Comparison of ENCODE assay signal across 16 cellular contexts in genomic region chrX:144637731-144638130, GRCh38.
"Had no signal": no experiment of that assay in that cellular context is flagged by ENCODE, and none has a peak within 500 bp of the region (broad histone marks: within the 10 kb centered on the region; RNA-seq: fewer than 3 reads in every experiment).

No MANE protein-coding gene starts in this region.

- H3K36me3 ChIP-seq: tibial nerve, vagina had no signal

- H3K27ac ChIP-seq: body of pancreas, skin epidermis, tibial nerve, vagina had no signal

- H3K4me3 ChIP-seq: body of pancreas, skin epidermis, tibial nerve, vagina had no signal

- H3K4me1 ChIP-seq: body of pancreas, tibial nerve, vagina had no signal

- DNase-seq: activated CD4-positive, alpha-beta T cell treated with anti-CD3 and anti-CD28 coated beads, Interleukin-2, amount 50 U/mL, for 1 hour; activated naive CD4-positive, alpha-beta T cell treated with anti-CD3 and anti-CD28 coated beads for 36 hours; activated T-cell treated with anti-CD3 and anti-CD28 coated beads, Interleukin-2, amount 50 U/mL, for 1 hour; body of pancreas; effector memory CD4-positive, alpha-beta T cell; head of caudate nucleus; nucleus accumbens; stimulated activated CD4-positive, alpha-beta T cell treated with anti-CD3 and anti-CD28 coated beads, Interleukin-15, amount 100 ng/mL, for 24 hours; stimulated activated CD4-positive, alpha-beta T cell treated with anti-CD3 and anti-CD28 coated beads, Interleukin-4, amount 100 ng/mL, for 24 hours; stimulated activated naive CD4-positive, alpha-beta T cell; substantia nigra had no signal

- H3K27me3 ChIP-seq: body of pancreas, tibial nerve, vagina had no signal

- H3K4me1 Mint-ChIP-seq: nephron had no signal

- H3K9me3 ChIP-seq: body of pancreas, tibial nerve, vagina had no signal

- H3K27ac Mint-ChIP-seq: activated naive CD4-positive, alpha-beta T cell treated with anti-CD3 and anti-CD28 coated beads for 36 hours; activated T-helper 2 cell treated with anti-CD3 and anti-CD28 coated beads, Interferon-gamma antibody, Interleukin-2, Interleukin-4, amounts not matched to agents 10 μg/mL and 5 μg/mL and 100 μg/mL, durations not matched to agents 14 hours and 24 hours and 36 hours; nephron had no signal

- H3K4me3 Mint-ChIP-seq: activated naive CD4-positive, alpha-beta T cell treated with anti-CD3 and anti-CD28 coated beads for 36 hours; nephron had no signal
